In the genomic region with DNA sequence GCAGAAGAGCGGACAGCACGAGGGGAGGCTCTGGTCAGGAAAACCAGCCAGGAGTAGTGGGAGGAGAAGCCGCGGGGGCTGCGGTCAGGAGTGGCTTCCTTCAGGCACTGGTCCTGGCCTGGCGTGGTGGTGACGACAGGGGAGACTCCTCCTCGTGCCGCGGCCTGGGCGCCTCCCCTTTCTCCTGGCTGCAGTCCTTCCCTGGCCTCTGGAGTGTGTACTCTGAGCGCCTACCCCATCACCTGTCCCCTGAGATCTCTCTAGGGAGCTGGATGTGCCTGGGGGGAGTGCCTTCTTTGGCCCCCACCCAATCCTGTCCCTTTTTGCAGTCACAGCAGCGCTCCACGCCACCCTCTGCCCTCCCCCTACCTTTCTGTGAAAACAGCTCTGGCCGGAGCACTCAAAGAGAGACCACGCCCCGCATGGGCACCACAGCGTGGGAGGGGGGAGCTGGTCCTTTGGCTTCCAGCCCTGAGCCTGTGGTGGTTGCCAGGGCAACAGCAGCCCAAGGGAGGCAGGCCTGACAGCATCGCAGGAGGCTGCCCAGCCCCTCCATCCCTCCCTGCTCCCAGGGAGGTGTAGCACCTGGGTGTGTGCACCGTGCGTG, we compare ENCODE assay signal across 8 cellular contexts.
DNase-seq lines count a peak whose midpoint lies in the region; TF ChIP-seq lines count a peak whose summit lies in the region.

No MANE protein-coding gene starts in this region.

- in situ Hi-C loops in brain microvascular endothelial cell (cut with HindIII; ENCODE audit: low pct_ligation_motif_present, low sequenced_read_pairs), result no loop called here

- TF ChIP-seq CTCF in neural cell (IDR thresholded peaks at IDR 0.05; ENCODE audit: poor library complexity, severe bottlenecking) (no peak), brain microvascular endothelial cell (IDR thresholded peaks at IDR 0.05; ENCODE audit: low read depth, low read length, missing control alignments) (no peak)

- H3K4me3 ChIP-seq in neural cell (ENCODE audit: low read length) (peak overlapping the region; percentile 31), brain microvascular endothelial cell (ENCODE audit: low read depth, low read length) (no peak overlapping the region)

- no peaks in the 10 kb centered on the region for H3K9me2 ChIP-seq in neural cell (ENCODE audit: insufficient read depth, low read length)

- no peaks in the 10 kb centered on the region for H3K79me2 ChIP-seq in neural cell (replicated peaks; ENCODE audit: insufficient read depth, low read length)

- H3K27ac ChIP-seq in neural cell (ENCODE audit: low read length) (peak overlapping the region; percentile 34), brain microvascular endothelial cell (no peak overlapping the region)

- peak; percentile 54 for DNase-seq in DMS53 treated with DMSO at 0.1 percent for 48 hours (lab: John Stamatoyannopoulos, UW; ENCODE audit: unreplicated experiment)
- DNase-seq in NCI-H226, result peak; percentile 77
- peak; percentile 66 for DNase-seq in cerebellar cortex (ENCODE audit: low spot score)
- no peak for DNase-seq in AG08395 (ENCODE audit: low spot score)
- no peak for DNase-seq in pons (ENCODE audit: low spot score)
- DNase-seq in brain microvascular endothelial cell, result no peak
- no peak for DNase-seq in T-helper 1 cell

- no peaks in the 10 kb centered on the region for H3K27me3 ChIP-seq in neural cell (ENCODE audit: insufficient read depth, low read depth, low read length)
- no peaks in the 10 kb centered on the region for H3K27me3 ChIP-seq in brain microvascular endothelial cell (replicated peaks)

- H3K9ac ChIP-seq in neural cell (ENCODE audit: low read length), result peak overlapping the region; percentile 41

- peak overlapping the region; percentile 25 for H3K4me2 ChIP-seq in neural cell (ENCODE audit: low read length)

- no peaks in the 10 kb centered on the region for H3K9me3 ChIP-seq in neural cell (ENCODE audit: low read length)

- no peak for TF ChIP-seq RAD21 in neural cell (conservative IDR thresholded peaks at IDR 0.05)

- TF ChIP-seq EP300 in neural cell (conservative IDR thresholded peaks at IDR 0.05; ENCODE audit: poor library complexity, severe bottlenecking), result no peak

- H3F3A ChIP-seq in neural cell (ENCODE audit: insufficient read depth, low read length, poor library complexity, severe bottlenecking), result no peaks in the 10 kb centered on the region

- peak overlapping the region; percentile 27 for H2AFZ ChIP-seq in neural cell (ENCODE audit: low read depth, low read length)

- H4K20me1 ChIP-seq in neural cell (ENCODE audit: insufficient read depth), result no peaks in the 10 kb centered on the region

- H3K36me3 ChIP-seq in neural cell (ENCODE audit: insufficient read depth, low read length), result no peaks in the 10 kb centered on the region
- no peaks in the 10 kb centered on the region for H3K36me3 ChIP-seq in brain microvascular endothelial cell (replicated peaks)

TF ChIP-seq in neural cell, 6 proteins besides CTCF, POLR2A, EP300 and RAD21:
- TF ChIP-seq MXI1 (conservative IDR thresholded peaks at IDR 0.05; ENCODE audit: poor library complexity, severe bottlenecking), result peak; percentile 21
- TF ChIP-seq SMC3 (conservative IDR thresholded peaks at IDR 0.05; ENCODE audit: poor library complexity), result no peak
- TF ChIP-seq, protein P1, sequence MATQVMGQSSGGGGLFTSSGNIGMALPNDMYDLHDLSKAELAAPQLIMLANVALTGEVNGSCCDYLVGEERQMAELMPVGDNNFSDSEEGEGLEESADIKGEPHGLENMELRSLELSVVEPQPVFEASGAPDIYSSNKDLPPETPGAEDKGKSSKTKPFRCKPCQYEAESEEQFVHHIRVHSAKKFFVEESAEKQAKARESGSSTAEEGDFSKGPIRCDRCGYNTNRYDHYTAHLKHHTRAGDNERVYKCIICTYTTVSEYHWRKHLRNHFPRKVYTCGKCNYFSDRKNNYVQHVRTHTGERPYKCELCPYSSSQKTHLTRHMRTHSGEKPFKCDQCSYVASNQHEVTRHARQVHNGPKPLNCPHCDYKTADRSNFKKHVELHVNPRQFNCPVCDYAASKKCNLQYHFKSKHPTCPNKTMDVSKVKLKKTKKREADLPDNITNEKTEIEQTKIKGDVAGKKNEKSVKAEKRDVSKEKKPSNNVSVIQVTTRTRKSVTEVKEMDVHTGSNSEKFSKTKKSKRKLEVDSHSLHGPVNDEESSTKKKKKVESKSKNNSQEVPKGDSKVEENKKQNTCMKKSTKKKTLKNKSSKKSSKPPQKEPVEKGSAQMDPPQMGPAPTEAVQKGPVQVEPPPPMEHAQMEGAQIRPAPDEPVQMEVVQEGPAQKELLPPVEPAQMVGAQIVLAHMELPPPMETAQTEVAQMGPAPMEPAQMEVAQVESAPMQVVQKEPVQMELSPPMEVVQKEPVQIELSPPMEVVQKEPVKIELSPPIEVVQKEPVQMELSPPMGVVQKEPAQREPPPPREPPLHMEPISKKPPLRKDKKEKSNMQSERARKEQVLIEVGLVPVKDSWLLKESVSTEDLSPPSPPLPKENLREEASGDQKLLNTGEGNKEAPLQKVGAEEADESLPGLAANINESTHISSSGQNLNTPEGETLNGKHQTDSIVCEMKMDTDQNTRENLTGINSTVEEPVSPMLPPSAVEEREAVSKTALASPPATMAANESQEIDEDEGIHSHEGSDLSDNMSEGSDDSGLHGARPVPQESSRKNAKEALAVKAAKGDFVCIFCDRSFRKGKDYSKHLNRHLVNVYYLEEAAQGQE (IDR thresholded peaks at IDR 0.05; ENCODE audit: borderline replicate concordance), result no peak

Comparison
In these comparisons a context has a peak if more than half of its experiments do, and no peak if none do; other contexts are left out.
1. DNase-seq: peak in DMS53 treated with DMSO at 0.1 percent for 48 hours (single experiment), NCI-H226 (single experiment) and cerebellar cortex (single experiment); none in AG08395 (single experiment), pons (single experiment), brain microvascular endothelial cell (single experiment) and T-helper 1 cell (0 of 5).